1 cellular context compared by ENCODE assay signal in genomic region chr12:95385246-95385645, GRCh38.
TF ChIP-seq lines count a peak whose summit lies in the region.

No MANE protein-coding gene starts in this region.

TF ChIP-seq in IMR-90, 13 proteins besides CTCF, POLR2A, EP300 and RAD21 (continued from another document):
- TF ChIP-seq ELK1 (IDR thresholded peaks at IDR 0.05; ENCODE audit: borderline replicate concordance, low read depth, low read length): no peak
- TF ChIP-seq MXI1 (IDR thresholded peaks at IDR 0.05; ENCODE audit: borderline replicate concordance, low read depth, low read length): no peak
